3 cellular contexts compared by ENCODE assay signal in genomic region chr15:46897266-46897665, GRCh38.
"Had no signal": no experiment of that assay in that cellular context is flagged by ENCODE, and none has a peak within 500 bp of the region (broad histone marks: within the 10 kb centered on the region; RNA-seq: fewer than 3 reads in every experiment).

No MANE protein-coding gene starts in this region.

- H3K4me3 ChIP-seq: GM12878 had no signal

- ATAC-seq: GM12878 had no signal

- DNase-seq: GDM1, GF-D8 had no signal
